In genomic region chr5:2335156-2335555, GRCh38 we compare ENCODE assay signal across 19 cellular contexts.
"Had no signal": no experiment of that assay in that cellular context is flagged by ENCODE, and none has a peak within 500 bp of the region (broad histone marks: within the 10 kb centered on the region; RNA-seq: fewer than 3 reads in every experiment).

No MANE protein-coding gene starts in this region.

- DNase-seq: foreskin keratinocyte; immature natural killer cell; left lung; lower lobe of right lung; natural killer cell; psoas muscle; spleen; stimulated activated CD4-positive, alpha-beta T cell treated with anti-CD3 and anti-CD28 coated beads, Interleukin-15, amount 100 ng/mL, for 24 hours; stimulated activated CD4-positive, alpha-beta T cell treated with anti-CD3 and anti-CD28 coated beads, Interleukin-2, amount 100 ng/mL, for 24 hours; stimulated activated CD4-positive, alpha-beta T cell treated with anti-CD3 and anti-CD28 coated beads, Interleukin-4, amount 100 ng/mL, for 4 hours; stimulated activated naive B cell treated with anti-CD40 and anti-IgM and Interleukin-4, amounts not matched to agents 10 μg/mL and 1 μg/mL and 100 μg/mL, for 72 hours; stimulated activated naive CD8-positive, alpha-beta T cell treated with anti-CD3 and anti-CD28 coated beads, Interleukin-15, amount 100 ng/mL, for 72 hours; transverse colon had no signal

- H3K36me3 Mint-ChIP-seq: immature natural killer cell; memory B cell; mesothelial cell of epicardium; natural killer cell; stimulated activated naive B cell treated with anti-CD40 and anti-IgM and Interleukin-4, amounts not matched to agents 10 μg/mL and 1 μg/mL and 100 μg/mL, for 72 hours had no signal

- H3K9me3 ChIP-seq: lower lobe of right lung, neutrophil, psoas muscle, thoracic aorta, transverse colon had no signal

- H3K36me3 ChIP-seq: left lung, lower lobe of right lung, neutrophil, spleen, thoracic aorta, transverse colon had no signal

- H3K27ac Mint-ChIP-seq: dendritic cell treated with granulocyte-macrophage colony-stimulating factor and Interleukin-4, amounts not matched to agents 40 ng/mL and 50 ng/mL, for 4 days; memory B cell; natural killer cell; stimulated activated naive B cell treated with anti-CD40 and anti-IgM and Interleukin-4, amounts not matched to agents 10 μg/mL and 1 μg/mL and 100 μg/mL, for 72 hours had no signal

- H3K4me3 Mint-ChIP-seq: dendritic cell treated with granulocyte-macrophage colony-stimulating factor and Interleukin-4, amounts not matched to agents 40 ng/mL and 50 ng/mL, for 4 days; memory B cell; natural killer cell; stimulated activated naive B cell treated with anti-CD40 and anti-IgM and Interleukin-4, amounts not matched to agents 10 μg/mL and 1 μg/mL and 100 μg/mL, for 72 hours; stimulated activated naive CD8-positive, alpha-beta T cell treated with anti-CD3 and anti-CD28 coated beads, Interleukin-15, amount 100 ng/mL, for 72 hours had no signal

- H3K27me3 ChIP-seq: foreskin keratinocyte, spleen, transverse colon had no signal

- ATAC-seq: foreskin keratinocyte; lower lobe of right lung; natural killer cell; psoas muscle; sciatic nerve; stimulated activated naive B cell treated with anti-CD40 and anti-IgM and Interleukin-4, amounts not matched to agents 10 μg/mL and 1 μg/mL and 100 μg/mL, for 72 hours; stimulated activated naive CD8-positive, alpha-beta T cell treated with anti-CD3 and anti-CD28 coated beads, Interleukin-15, amount 100 ng/mL, for 72 hours had no signal

- H3K27ac ChIP-seq: foreskin keratinocyte, left lung, lower lobe of right lung, neutrophil, psoas muscle, spleen, thoracic aorta, transverse colon had no signal

- H3K4me3 ChIP-seq: left lung, lower lobe of right lung, psoas muscle, spleen, thoracic aorta, transverse colon had no signal

- H3K4me1 ChIP-seq: foreskin keratinocyte, left lung, lower lobe of right lung, psoas muscle, spleen, transverse colon had no signal

- H3K9me3 Mint-ChIP-seq: mesothelial cell of epicardium had no signal

- H3K4me1 Mint-ChIP-seq: immature natural killer cell; memory B cell; natural killer cell; stimulated activated naive B cell treated with anti-CD40 and anti-IgM and Interleukin-4, amounts not matched to agents 10 μg/mL and 1 μg/mL and 100 μg/mL, for 72 hours; stimulated activated naive CD8-positive, alpha-beta T cell treated with anti-CD3 and anti-CD28 coated beads, Interleukin-15, amount 100 ng/mL, for 72 hours had no signal

- H3K27me3 Mint-ChIP-seq: dendritic cell treated with granulocyte-macrophage colony-stimulating factor and Interleukin-4, amounts not matched to agents 40 ng/mL and 50 ng/mL, for 4 days; memory B cell; stimulated activated naive B cell treated with anti-CD40 and anti-IgM and Interleukin-4, amounts not matched to agents 10 μg/mL and 1 μg/mL and 100 μg/mL, for 72 hours had no signal
